In the genomic region with DNA sequence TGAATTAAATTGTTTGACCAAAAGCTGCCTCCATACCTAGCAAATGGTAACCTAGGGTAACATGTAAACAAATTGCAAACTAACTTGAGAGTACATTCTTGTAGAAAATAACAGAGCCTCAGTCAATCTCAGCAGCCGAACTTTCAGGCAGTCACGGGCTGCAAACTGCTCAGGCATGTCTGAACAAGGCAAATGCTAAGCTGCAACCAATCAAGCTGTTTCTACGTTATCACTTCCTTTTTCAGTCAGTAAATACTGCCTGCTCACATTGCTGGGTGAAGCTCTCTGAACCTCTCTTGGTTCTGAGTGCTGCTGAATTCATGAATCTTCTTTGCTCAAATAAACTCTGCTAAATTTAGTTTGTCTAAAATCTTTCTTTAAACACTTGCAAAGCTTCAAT, we compare ENCODE assay signal across 9 cellular contexts.
A peak's percentile ranks its signal among the peaks of the same experiment; 100 is the strongest.
DNase-seq lines count a peak whose midpoint lies in the region; ATAC-seq and TF ChIP-seq lines count a peak whose summit lies in the region.
"Had no signal": no experiment of that assay in that cellular context is flagged by ENCODE, and none has a peak within 500 bp of the region (broad histone marks: within the 10 kb centered on the region; RNA-seq: fewer than 3 reads in every experiment).

No MANE protein-coding gene starts in this region.

- H3K4me3 Mint-ChIP-seq in nephron: no peak overlapping the region
- no peak overlapping the region for H3K4me3 Mint-ChIP-seq in CD8-positive, alpha-beta T cell

- H3K36me3 ChIP-seq in H7 (replicated peaks; ENCODE audit: control insufficient read depth, insufficient read depth, low read length): no peaks in the 10 kb centered on the region
- H3K36me3 ChIP-seq in CD8-positive, alpha-beta T cell (ENCODE audit: insufficient read depth, low read length): no peaks in the 10 kb centered on the region

- ATAC-seq in GM21390 (IDR thresholded peaks at IDR 0.05; ENCODE audit: unreplicated experiment): peak; percentile 90
- peak; percentile 98 for ATAC-seq in HG03571 (IDR thresholded peaks at IDR 0.05; ENCODE audit: unreplicated experiment)
- no peak for ATAC-seq in CD8-positive, alpha-beta T cell

- no peak overlapping the region for H3K27ac ChIP-seq in CD8-positive, alpha-beta T cell (ENCODE audit: low read depth, low read length)

- DNase-seq in DMS153 (lab: John Stamatoyannopoulos, UW) (peak; percentile 29), ecto neural progenitor cell (ENCODE audit: low spot score) (peak; percentile 50), H7 (no peak)
- DNase-seq in CD8-positive, alpha-beta T cell: no peak
- DNase-seq in effector CD4-positive, alpha-beta T cell: no peak

- H3K9me3 ChIP-seq in CD8-positive, alpha-beta T cell (ENCODE audit: low read length): no peaks in the 10 kb centered on the region

- H3K36me3 Mint-ChIP-seq in nephron (ENCODE audit: low read depth): no peaks in the 10 kb centered on the region
- no peaks in the 10 kb centered on the region for H3K36me3 Mint-ChIP-seq in CD8-positive, alpha-beta T cell
- H3K36me3 Mint-ChIP-seq: activated naive CD4-positive, alpha-beta T cell treated with anti-CD3 and anti-CD28 coated beads, Interleukin-2, amount 50 U/mL, for 72 hours had no signal

- TF ChIP-seq CTCF in nephron (IDR thresholded peaks at IDR 0.05; ENCODE audit: unreplicated experiment in 3 of 3): no peak
- TF ChIP-seq CTCF in CD8-positive, alpha-beta T cell (IDR thresholded peaks at IDR 0.05): no peak

- H3K4me3 ChIP-seq in H7 (ENCODE audit: insufficient read depth, low read depth, low read length): no peak overlapping the region
- H3K4me3 ChIP-seq in CD8-positive, alpha-beta T cell (ENCODE audit: low read depth, low read length): no peak overlapping the region

- intact Hi-C loops in CD8-positive, alpha-beta T cell (cut with DNase I, micrococcal nuclease): no loop called here

- no peaks in the 10 kb centered on the region for H3K27me3 Mint-ChIP-seq in nephron (ENCODE audit: low read depth)
- H3K27me3 Mint-ChIP-seq in CD8-positive, alpha-beta T cell (ENCODE audit: low read depth): no peaks in the 10 kb centered on the region

- H3K4me1 Mint-ChIP-seq in nephron: peaks cover 23% of the 10 kb centered on the region
- H3K4me1 Mint-ChIP-seq in CD8-positive, alpha-beta T cell (ENCODE audit: low read depth): no peaks in the 10 kb centered on the region

- H3K27ac Mint-ChIP-seq in nephron: peak overlapping the region; percentile 65 to 85 (median 74)
- H3K27ac Mint-ChIP-seq in CD8-positive, alpha-beta T cell: no peak overlapping the region
- H3K27ac Mint-ChIP-seq: activated naive CD4-positive, alpha-beta T cell treated with anti-CD3 and anti-CD28 coated beads, Interleukin-2, amount 50 U/mL, for 72 hours had no signal

- H3K9me3 Mint-ChIP-seq in nephron: no peaks in the 10 kb centered on the region
- H3K9me3 Mint-ChIP-seq in CD8-positive, alpha-beta T cell: no peaks in the 10 kb centered on the region
- H3K9me3 Mint-ChIP-seq: activated naive CD4-positive, alpha-beta T cell treated with anti-CD3 and anti-CD28 coated beads, Interleukin-2, amount 50 U/mL, for 72 hours had no signal

- CTCF ChIA-PET in CD8-positive, alpha-beta T cell (lab: Charles Lee): no interaction called here

- POLR2A ChIA-PET in CD8-positive, alpha-beta T cell (lab: Charles Lee): no interaction called here

- no peaks in the 10 kb centered on the region for H3K4me1 ChIP-seq in CD8-positive, alpha-beta T cell (ENCODE audit: insufficient read depth, low read length)

- H3K27me3 ChIP-seq in H7 (ENCODE audit: control insufficient read depth, insufficient read depth, low read length): no peaks in the 10 kb centered on the region
- H3K27me3 ChIP-seq in CD8-positive, alpha-beta T cell (ENCODE audit: insufficient read depth, low read length): no peaks in the 10 kb centered on the region

Comparison
In these comparisons a context has a peak if more than half of its experiments do, and no peak if none do; other contexts are left out.
1. DNase-seq: peak in DMS153 (single experiment) and ecto neural progenitor cell (single experiment); none in H7 (single experiment), CD8-positive, alpha-beta T cell (0 of 7) and effector CD4-positive, alpha-beta T cell (single experiment).